ENCODE assay signal across 1 cellular context in genomic region chr17:40448639-40449261, GRCh38.
TF ChIP-seq lines count a peak whose summit lies in the region.

No MANE protein-coding gene starts in this region.

TF ChIP-seq in HepG2, 621 proteins besides CTCF, POLR2A, EP300 and RAD21 (continued from another document and continues in another):
- peak; percentile 87; the same call in 1 of the 2 replicates for TF ChIP-seq HBP1 (CRISPR knock-in tag; IDR thresholded peaks at IDR 0.05; ENCODE audit: low read depth)
- peak; percentile 83 for TF ChIP-seq ZNF335 (CRISPR knock-in tag; IDR thresholded peaks at IDR 0.05)
- TF ChIP-seq ZNF569 (CRISPR knock-in tag; IDR thresholded peaks at IDR 0.05; ENCODE audit: borderline replicate concordance): no peak
- no peak for TF ChIP-seq AGO1 (IDR thresholded peaks at IDR 0.05; ENCODE audit: low read depth, low read length, poor library complexity, severe bottlenecking)
- TF ChIP-seq MYC (CRISPR knock-in tag; IDR thresholded peaks at IDR 0.05; ENCODE audit: borderline replicate concordance): peak; percentile 96
- TF ChIP-seq ZNF784 (CRISPR knock-in tag; IDR thresholded peaks at IDR 0.05; ENCODE audit: borderline replicate concordance): 0 out of 2 replicates have a peak, but pooled peaks have one; percentile 41
- TF ChIP-seq KDM2A (CRISPR knock-in tag; IDR thresholded peaks at IDR 0.05; ENCODE audit: borderline replicate concordance, low read depth): peak; percentile 80
- TF ChIP-seq ZNF251 (CRISPR knock-in tag; IDR thresholded peaks at IDR 0.05): no peak
- TF ChIP-seq, protein P1, sequence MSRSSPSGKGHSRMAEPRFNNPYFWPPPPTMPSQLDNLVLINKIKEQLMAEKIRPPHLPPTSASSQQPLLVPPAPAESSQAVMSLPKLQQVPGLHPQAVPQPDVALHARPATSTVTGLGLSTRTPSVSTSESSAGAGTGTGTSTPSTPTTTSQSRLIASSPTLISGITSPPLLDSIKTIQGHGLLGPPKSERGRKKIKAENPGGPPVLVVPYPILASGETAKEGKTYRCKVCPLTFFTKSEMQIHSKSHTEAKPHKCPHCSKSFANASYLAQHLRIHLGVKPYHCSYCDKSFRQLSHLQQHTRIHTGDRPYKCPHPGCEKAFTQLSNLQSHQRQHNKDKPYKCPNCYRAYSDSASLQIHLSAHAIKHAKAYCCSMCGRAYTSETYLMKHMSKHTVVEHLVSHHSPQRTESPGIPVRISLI (CRISPR knock-in tag; IDR thresholded peaks at IDR 0.05; ENCODE audit: borderline replicate concordance): peak; percentile 67; the same call in 1 of the 2 replicates
- no peak for TF ChIP-seq ZNF556 (CRISPR knock-in tag; IDR thresholded peaks at IDR 0.05; ENCODE audit: borderline replicate concordance)
- TF ChIP-seq ZBTB40 (IDR thresholded peaks at IDR 0.05): no peak
- peak; percentile 55; the same call in 1 of the 2 replicates for TF ChIP-seq ZBTB40 (CRISPR knock-in tag; IDR thresholded peaks at IDR 0.05)
- TF ChIP-seq ZSCAN31 (CRISPR knock-in tag; IDR thresholded peaks at IDR 0.05; ENCODE audit: low read depth): peak; percentile 73; the same call in 1 of the 2 replicates
- TF ChIP-seq ZBTB39 (CRISPR knock-in tag; IDR thresholded peaks at IDR 0.05): no peak
- TF ChIP-seq, protein P2, sequence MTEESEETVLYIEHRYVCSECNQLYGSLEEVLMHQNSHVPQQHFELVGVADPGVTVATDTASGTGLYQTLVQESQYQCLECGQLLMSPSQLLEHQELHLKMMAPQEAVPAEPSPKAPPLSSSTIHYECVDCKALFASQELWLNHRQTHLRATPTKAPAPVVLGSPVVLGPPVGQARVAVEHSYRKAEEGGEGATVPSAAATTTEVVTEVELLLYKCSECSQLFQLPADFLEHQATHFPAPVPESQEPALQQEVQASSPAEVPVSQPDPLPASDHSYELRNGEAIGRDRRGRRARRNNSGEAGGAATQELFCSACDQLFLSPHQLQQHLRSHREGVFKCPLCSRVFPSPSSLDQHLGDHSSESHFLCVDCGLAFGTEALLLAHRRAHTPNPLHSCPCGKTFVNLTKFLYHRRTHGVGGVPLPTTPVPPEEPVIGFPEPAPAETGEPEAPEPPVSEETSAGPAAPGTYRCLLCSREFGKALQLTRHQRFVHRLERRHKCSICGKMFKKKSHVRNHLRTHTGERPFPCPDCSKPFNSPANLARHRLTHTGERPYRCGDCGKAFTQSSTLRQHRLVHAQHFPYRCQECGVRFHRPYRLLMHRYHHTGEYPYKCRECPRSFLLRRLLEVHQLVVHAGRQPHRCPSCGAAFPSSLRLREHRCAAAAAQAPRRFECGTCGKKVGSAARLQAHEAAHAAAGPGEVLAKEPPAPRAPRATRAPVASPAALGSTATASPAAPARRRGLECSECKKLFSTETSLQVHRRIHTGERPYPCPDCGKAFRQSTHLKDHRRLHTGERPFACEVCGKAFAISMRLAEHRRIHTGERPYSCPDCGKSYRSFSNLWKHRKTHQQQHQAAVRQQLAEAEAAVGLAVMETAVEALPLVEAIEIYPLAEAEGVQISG (CRISPR knock-in tag; IDR thresholded peaks at IDR 0.05): peak; percentile 78
- TF ChIP-seq ZNF552 (CRISPR knock-in tag; IDR thresholded peaks at IDR 0.05; ENCODE audit: borderline replicate concordance): no peak
- no peak for TF ChIP-seq NFRKB (IDR thresholded peaks at IDR 0.05)
- TF ChIP-seq STAG1 (CRISPR knock-in tag; IDR thresholded peaks at IDR 0.05): no peak
- TF ChIP-seq REPIN1 (CRISPR knock-in tag; IDR thresholded peaks at IDR 0.05; ENCODE audit: borderline replicate concordance, low read depth): no peak; the same call in 1 of the 2 replicates
- TF ChIP-seq ZMYM3 (CRISPR knock-in tag; IDR thresholded peaks at IDR 0.05): peak; percentile 70
- TF ChIP-seq THAP7 (CRISPR knock-in tag; IDR thresholded peaks at IDR 0.05): no peak
- no peak for TF ChIP-seq ZNF816 (CRISPR knock-in tag; IDR thresholded peaks at IDR 0.05; ENCODE audit: borderline replicate concordance)
- TF ChIP-seq MYNN (CRISPR knock-in tag; IDR thresholded peaks at IDR 0.05; ENCODE audit: low read depth): no peak
- peak; percentile 76 for TF ChIP-seq ZNF414 (CRISPR knock-in tag; IDR thresholded peaks at IDR 0.05)
- 0 out of 2 replicates have a peak, but pooled peaks have one; percentile 70 for TF ChIP-seq ZBTB34 (CRISPR knock-in tag; IDR thresholded peaks at IDR 0.05)
- TF ChIP-seq TCF7 (IDR thresholded peaks at IDR 0.05; ENCODE audit: low read depth): peak; percentile 30; the same call in 1 of the 2 replicates
- TF ChIP-seq NR2F1 (CRISPR knock-in tag; IDR thresholded peaks at IDR 0.05): peak in 1 of 2 experiments; percentile 91; a peak in 1 of 4 replicates
- TF ChIP-seq ZNF160 (CRISPR knock-in tag; IDR thresholded peaks at IDR 0.05): no peak
- TF ChIP-seq BATF2 (CRISPR knock-in tag; IDR thresholded peaks at IDR 0.05): no peak
- TF ChIP-seq PCBP1 (IDR thresholded peaks at IDR 0.05; ENCODE audit: borderline replicate concordance, low read depth, low read length): no peak
- TF ChIP-seq, protein P3, sequence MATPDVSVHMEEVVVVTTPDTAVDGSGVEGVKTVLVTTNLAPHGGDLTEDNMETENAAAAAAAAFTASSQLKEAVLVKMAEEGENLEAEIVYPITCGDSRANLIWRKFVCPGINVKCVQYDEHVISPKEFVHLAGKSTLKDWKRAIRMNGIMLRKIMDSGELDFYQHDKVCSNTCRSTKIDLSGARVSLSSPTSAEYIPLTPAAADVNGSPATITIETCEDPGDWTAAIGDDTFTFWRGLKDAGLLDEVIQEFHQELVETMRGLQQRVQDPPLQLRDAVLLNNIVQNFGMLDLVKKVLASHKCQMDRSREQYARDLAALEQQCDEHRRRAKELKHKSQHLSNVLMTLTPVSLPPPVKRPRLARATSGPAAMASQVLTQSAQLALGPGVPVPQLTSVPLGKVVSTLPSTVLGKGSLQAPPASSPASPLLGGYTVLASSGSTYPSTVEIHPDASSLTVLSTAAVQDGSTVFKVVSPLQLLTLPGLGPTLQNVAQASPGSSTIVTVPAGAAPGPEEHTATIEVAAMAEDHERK (CRISPR knock-in tag; IDR thresholded peaks at IDR 0.05; ENCODE audit: low read depth): no peak
- no peak; the same call in 1 of the 2 replicates for TF ChIP-seq RFXANK (CRISPR knock-in tag; IDR thresholded peaks at IDR 0.05)
- TF ChIP-seq ZNF879 (CRISPR knock-in tag; IDR thresholded peaks at IDR 0.05): no peak
